In genomic region chr20:17936791-17937687, GRCh38 we compare ENCODE assay signal across 1 cellular context.
TF ChIP-seq lines count a peak whose summit lies in the region.

No MANE protein-coding gene starts in this region.

TF ChIP-seq in H1, 55 proteins besides CTCF, POLR2A, EP300 and RAD21:
- TF ChIP-seq BRCA1 (IDR thresholded peaks at IDR 0.05; ENCODE audit: low read depth, low read length) (no peak), MAFK (IDR thresholded peaks at IDR 0.05; ENCODE audit: low read depth, low read length) (no peak), YY1 (IDR thresholded peaks at IDR 0.05; ENCODE audit: low read depth, low read length) (no peak), FOSL1 (IDR thresholded peaks at IDR 0.05; ENCODE audit: insufficient read depth, low read depth, low read length) (no peak), SUZ12 (IDR thresholded peaks at IDR 0.05; ENCODE audit: low read length) (no peak), CHD7 (IDR thresholded peaks at IDR 0.05; ENCODE audit: insufficient replicate concordance, low read length) (no peak), MAX (IDR thresholded peaks at IDR 0.05) (no peak), NRF1 (IDR thresholded peaks at IDR 0.05; ENCODE audit: low read depth, low read length) (no peak)
